Comparison of ENCODE assay signal across 8 cellular contexts in the genomic region with DNA sequence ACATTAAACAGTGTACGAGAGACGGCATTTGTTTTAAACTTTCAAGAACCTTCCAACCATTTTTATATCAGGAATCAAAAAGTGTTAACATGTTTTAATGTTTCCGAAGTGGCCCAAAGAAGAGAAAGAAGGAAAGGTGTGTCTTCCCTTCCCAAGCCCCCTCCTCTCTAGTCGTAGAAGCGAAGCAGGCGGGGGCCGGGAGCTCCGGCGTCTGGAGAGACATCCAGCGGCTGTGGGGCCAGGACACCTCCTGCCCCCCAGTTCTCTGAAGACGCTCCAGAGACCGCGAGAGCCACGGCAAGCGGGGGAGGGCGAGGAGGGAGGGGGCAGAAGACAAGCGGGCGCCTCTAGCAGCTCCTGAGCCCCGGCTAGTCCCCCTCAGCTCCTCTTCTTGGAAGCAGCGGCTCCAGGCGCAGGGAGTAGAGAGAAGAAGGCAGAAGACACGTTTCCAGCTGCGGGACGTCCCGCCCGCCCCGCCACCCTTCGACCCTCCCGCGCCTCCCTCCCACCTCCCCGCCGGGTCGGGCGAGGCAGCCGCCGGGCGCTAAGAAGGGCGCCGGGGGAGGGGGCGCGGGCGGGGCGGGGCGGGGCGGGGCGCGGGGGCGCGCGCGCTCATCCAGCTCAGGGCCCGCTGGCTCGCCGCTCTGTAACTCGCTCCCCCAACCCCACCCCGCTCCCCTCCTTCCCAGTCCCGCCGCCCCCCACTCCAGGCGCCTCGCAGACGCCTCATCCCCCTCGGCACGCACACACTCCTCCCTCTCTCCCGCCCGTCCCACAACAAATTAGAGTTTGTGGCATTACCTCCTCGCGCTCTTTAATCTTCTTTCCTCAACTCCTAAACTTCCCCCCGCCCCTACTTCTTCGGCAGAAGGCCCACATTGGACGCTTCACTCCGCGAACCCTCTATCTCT.
A peak's percentile ranks its signal among the peaks of the same experiment; 100 is the strongest.
DNase-seq lines count a peak whose midpoint lies in the region; ATAC-seq lines count a peak whose summit lies in the region.

A gene (minus strand): TSS at position 871 of the 911 bp plus-strand sequence.

- peak within 1 kb of the TSS; percentile 93 for H3K4me3 Mint-ChIP-seq in memory B cell

- peak; percentile 9 for ATAC-seq in GM18861 (IDR thresholded peaks at IDR 0.05; ENCODE audit: unreplicated experiment)
- peak; percentile 26 for ATAC-seq in HG03103 (IDR thresholded peaks at IDR 0.05; ENCODE audit: low read depth, unreplicated experiment)
- ATAC-seq in memory B cell (ENCODE audit: low read depth): peak; percentile 19

- peak; percentile 69 for DNase-seq in 8988T
- DNase-seq in NCI-H526 (lab: John Stamatoyannopoulos, UW): peak; percentile 6 to 76
- peak; percentile 32 to 55 for DNase-seq in activated CD8-positive, alpha-beta memory T cell treated with anti-CD3 and anti-CD28 coated beads for 1 hour (ENCODE audit: extremely low read depth in 1 of 2, low read depth in 1 of 2)
- DNase-seq in effector CD8-positive, alpha-beta T cell (lab: John Stamatoyannopoulos, UW): peak; percentile 61
- DNase-seq in memory B cell (ENCODE audit: low spot score in 2 of 2): peak; percentile 62 to 71
- peak; percentile 24 for DNase-seq in stimulated activated CD8-positive, alpha-beta memory T cell treated with anti-CD3 and anti-CD28 coated beads, Interleukin-15, amount 100 ng/mL, for 1 hour (ENCODE audit: low read depth)

- H3K9me3 Mint-ChIP-seq in memory B cell: peaks cover 7% of the 10 kb centered on the region

- peaks cover 15% of the 10 kb centered on the region for H3K4me1 Mint-ChIP-seq in memory B cell

- H3K27ac Mint-ChIP-seq in memory B cell: peak within 1 kb of the TSS; percentile 95

- peaks cover 17% of the 10 kb centered on the region for H3K36me3 Mint-ChIP-seq in memory B cell

- no peaks in the 10 kb centered on the region for H3K27me3 Mint-ChIP-seq in memory B cell

Comparison
In these comparisons a context has a peak if more than half of its experiments do, and no peak if none do; other contexts are left out.
1. Peak in every context shown above with its lines: DNase-seq and ATAC-seq.